In the genomic region with DNA sequence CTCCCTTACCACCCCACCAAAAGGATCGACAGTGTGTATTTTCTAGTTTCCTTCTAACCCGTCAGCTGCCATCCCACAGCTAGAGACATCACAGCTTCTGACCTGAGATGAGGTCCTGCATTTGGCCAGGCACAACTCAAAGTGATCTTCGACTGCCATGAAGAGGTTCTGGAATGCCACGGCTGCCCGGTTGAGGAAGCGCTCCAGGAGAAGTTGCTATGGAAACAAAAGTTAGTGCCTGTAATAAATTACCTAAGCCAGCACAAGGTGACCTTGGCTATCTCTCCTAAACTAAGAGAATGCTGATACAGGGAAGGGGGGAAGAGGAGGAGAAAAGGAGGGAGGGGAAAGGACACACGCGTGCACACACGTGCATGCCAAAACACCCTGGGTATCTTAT, we compare ENCODE assay signal across 16 cellular contexts. TPM values are rescaled to one million over a fixed set of nuclear protein-coding genes. Genes with fewer than 3 reads are reported as not detected.
DNase-seq lines count a peak whose midpoint lies in the region; ATAC-seq and TF ChIP-seq lines count a peak whose summit lies in the region.
"Had no signal": no experiment of that assay in that cellular context is flagged by ENCODE, and none has a peak within 500 bp of the region (broad histone marks: within the 10 kb centered on the region; RNA-seq: fewer than 3 reads in every experiment).

No MANE protein-coding gene starts in this region.

- H4K5ac ChIP-seq in mesendoderm (ENCODE audit: low read length): no peak overlapping the region

- intact Hi-C loops in left lung (cut with DNase I): no loop called here
- intact Hi-C loops in sigmoid colon (cut with DNase I): no loop called here

- no peak overlapping the region for H2BK120ac ChIP-seq in mesendoderm (ENCODE audit: low read depth, low read length)

- H4K8ac ChIP-seq in mesendoderm (ENCODE audit: low read depth, low read length): no peak overlapping the region

- H3K27me3 ChIP-seq in left lung (no peaks in the 10 kb centered on the region), sigmoid colon (no peaks in the 10 kb centered on the region), mesendoderm (ENCODE audit: insufficient read depth, low read length, poor library complexity) (no peaks in the 10 kb centered on the region)
- H3K27me3 ChIP-seq: tibial artery had no signal

- no peak for TF ChIP-seq EP300 in sigmoid colon (IDR thresholded peaks at IDR 0.05)

- peaks cover 2% of the 10 kb centered on the region for H3K79me1 ChIP-seq in mesendoderm (ENCODE audit: low read length)

- H3K4me1 ChIP-seq in left lung (peaks cover 9 to 21% of the 10 kb centered on the region in 2 donors), sigmoid colon (peaks cover 0 to 31% (median 29%) of the 10 kb centered on the region in 4 donors), mesendoderm (ENCODE audit: control insufficient read depth, low read depth, low read length) (peaks cover 2% of the 10 kb centered on the region)

- TF ChIP-seq POLR2A in sigmoid colon (IDR thresholded peaks at IDR 0.05): no peak

- no peak overlapping the region for H3K9ac ChIP-seq in mesendoderm (ENCODE audit: low read length)

- H2BK5ac ChIP-seq in mesendoderm (ENCODE audit: low read length): no peak overlapping the region

- no peak for TF ChIP-seq CTCF in left lung (IDR thresholded peaks at IDR 0.05)
- no peak for TF ChIP-seq CTCF in sigmoid colon (IDR thresholded peaks at IDR 0.05)

- peaks cover 6 to 84% of the 10 kb centered on the region in 2 donors for H3K36me3 ChIP-seq in left lung
- H3K36me3 ChIP-seq in sigmoid colon: peaks cover 0 to 43% (median 7%) of the 10 kb centered on the region in 4 donors
- peaks cover 1% of the 10 kb centered on the region for H3K36me3 ChIP-seq in mesendoderm (ENCODE audit: control insufficient read depth, insufficient read depth, low read length)

- H2AK5ac ChIP-seq in mesendoderm (ENCODE audit: low read length): no peak overlapping the region

- no peak overlapping the region for H3K18ac ChIP-seq in mesendoderm (ENCODE audit: low read length)

- no peak overlapping the region for H3K56ac ChIP-seq in mesendoderm (ENCODE audit: low read length)

- H3K4me3 ChIP-seq in left lung (no peak overlapping the region), sigmoid colon (no peak overlapping the region), mesendoderm (ENCODE audit: low read length) (no peak overlapping the region)
- H3K4me3 ChIP-seq: tibial artery had no signal

- H3K4me2 ChIP-seq in mesendoderm (ENCODE audit: low read length): no peak overlapping the region

- ATAC-seq in left lung: peak; percentile 55
- ATAC-seq in HG03378 (IDR thresholded peaks at IDR 0.05; ENCODE audit: unreplicated experiment): no peak
- ATAC-seq: SK-N-SH treated with all-trans-retinoic acid at 6 μM for 48 hours had no signal

- H3K23ac ChIP-seq in mesendoderm (ENCODE audit: low read length): no peak overlapping the region

- WGBS in sigmoid colon, 2 donors: 58 to 83% methylated on average over 9 of the region's 9 CpGs
- no CpG with 5 or more reads among the region's 9 CpGs for WGBS in mesendoderm (ENCODE audit: extremely low coverage, insufficient coverage, low lambda C conversion rate)

- H3K9me3 ChIP-seq in left lung (no peaks in the 10 kb centered on the region), sigmoid colon (no peaks in the 10 kb centered on the region)
- H3K9me3 ChIP-seq: tibial artery had no signal

- DNase-seq in DMS79 treated with DMSO at 0.1 percent for 48 hours (lab: John Stamatoyannopoulos, UW) (peak; percentile 65), DMS79 (lab: John Stamatoyannopoulos, UW) (no peak), amniotic epithelial cell (ENCODE audit: low read depth) (peak; percentile 7), left lung (no peak), sigmoid colon (no peak), mesendoderm (no peak), hepatic stellate cell (ENCODE audit: low spot score) (no peak)
- DNase-seq: activated T-cell treated with anti-CD3 and anti-CD28 coated beads, Interleukin-2, amount 50 U/mL, for 48 hours; C1 segment of cervical spinal cord; DMS53; NCI-H524; OCI-M1; tibial artery had no signal

- H3K4ac ChIP-seq in mesendoderm (ENCODE audit: low read depth, low read length): no peak overlapping the region

- H2BK15ac ChIP-seq in mesendoderm (replicated peaks; ENCODE audit: low read depth): no peak overlapping the region

- H3K27ac ChIP-seq in left lung: no peak overlapping the region
- peak overlapping the region; percentile 43 to 72 (median 58) for H3K27ac ChIP-seq in sigmoid colon
- no peak overlapping the region for H3K27ac ChIP-seq in mesendoderm (ENCODE audit: low read depth, low read length)
- H3K27ac ChIP-seq: 22Rv1 had no signal

- H3K79me2 ChIP-seq in mesendoderm (ENCODE audit: control insufficient read depth, insufficient read depth, low read length): no peaks in the 10 kb centered on the region

RNA-seq across cellular contexts. Expression of gene SPRING1, which starts 18.2 kb away (rescaled TPM):
- total RNA-seq in left lung (10 to 100 TPM; 70.1 to 90.5 TPM), sigmoid colon (10 to 100 TPM; 10.5 to 18.0 (median 13.7) TPM)
- 10 to 100 TPM; 16.2 to 38.6 (median 35.4) TPM for polyA plus RNA-seq in sigmoid colon
- 23.4 TPM for polyA plus RNA-seq in mesendoderm (2013, experiment 1 of 2)
- polyA plus RNA-seq in mesendoderm (2013, experiment 2 of 2): 22.5 TPM

RNA-seq across cellular contexts. Expression of gene RNFT2, which starts 18.5 kb away (rescaled TPM):
- 1 to 10 TPM; 5.3 to 5.5 TPM for total RNA-seq in left lung
- total RNA-seq in sigmoid colon: 1 to 10 TPM in 2 of 4 donors, under 1 TPM in 2; 0.36 to 4.3 (median 0.80) TPM
- polyA plus RNA-seq in sigmoid colon: 1 to 10 TPM in 2 of 3 donors, under 1 TPM in 1; 0.46 to 3.1 (median 1.2) TPM
- polyA plus RNA-seq in mesendoderm (2013, experiment 1 of 2): 8.2 TPM
- 9.1 TPM for polyA plus RNA-seq in mesendoderm (2013, experiment 2 of 2)

Comparison
In these comparisons a context has a peak if more than half of its experiments do, and no peak if none do; other contexts are left out.
1. DNase-seq: peak in DMS79 treated with DMSO at 0.1 percent for 48 hours (single experiment) and amniotic epithelial cell (single experiment); none in DMS79 (single experiment), left lung (0 of 2), sigmoid colon (single experiment), mesendoderm (single experiment) and hepatic stellate cell (single experiment).
2. H3K27ac ChIP-seq: peak in sigmoid colon (4 of 4); none in left lung (0 of 2) and mesendoderm (single experiment).